26 cellular contexts compared by ENCODE assay signal in genomic region chr5:74338101-74338388, GRCh38.
"Had no signal": no experiment of that assay in that cellular context is flagged by ENCODE, and none has a peak within 500 bp of the region (broad histone marks: within the 10 kb centered on the region; RNA-seq: fewer than 3 reads in every experiment).

No MANE protein-coding gene starts in this region.

- DNase-seq: activated CD4-positive, alpha-beta T cell treated with anti-CD3 and anti-CD28 coated beads, Interleukin-2, amount 10 ng/mL, durations not matched to agents 24 days and 14 days; activated CD4-positive, alpha-beta T cell treated with anti-CD3 and anti-CD28 coated beads, Interleukin-2, amount 50 U/mL, for 48 hours; activated CD4-positive, CD25-positive, alpha-beta regulatory T cell treated with anti-CD3 and anti-CD28 coated beads, Interleukin-2, amount 50 U/mL, for 72 hours; activated CD8-positive, alpha-beta memory T cell treated with anti-CD3 and anti-CD28 coated beads, Interleukin-2, amount 10 ng/mL, durations not matched to agents 7 days and 5 days; activated effector memory CD4-positive, alpha-beta T cell treated with anti-CD3 and anti-CD28 coated beads, Interleukin-2, amount 50 U/mL, for 16 hours; activated naive CD4-positive, alpha-beta T cell treated with Interleukin-2 at 50 U/mL for 16 hours; activated T-cell treated with anti-CD3 and anti-CD28 coated beads, Interleukin-2, amount 50 U/mL, for 24 hours; amygdala; MG63; MV-4-11; NCI-H1092 treated with DMSO at 0.1 percent for 48 hours; NCI-H1417 treated with DMSO at 0.1 percent for 48 hours; NCI-H1694; NCI-H2029 treated with DMSO at 0.1 percent for 48 hours; NCI-H345; NCI-H510A; NCI-H526 treated with DMSO at 0.1 percent for 48 hours; NCI-H82; Right ventricle myocardium superior; SW 1271 had no signal

- H3K4me1 ChIP-seq: SJSA1 had no signal

- H3K4me3 ChIP-seq: MG63, SJSA1 had no signal

- ATAC-seq: activated CD8-positive, alpha-beta memory T cell treated with anti-CD3 and anti-CD28 coated beads, Interleukin-2, amount 10 ng/mL, durations not matched to agents 7 days and 5 days; SK-N-SH treated with all-trans-retinoic acid at 6 μM for 48 hours; WTC11 had no signal

- H3K9me3 ChIP-seq: MG63, SJSA1 had no signal

- H3K36me3 Mint-ChIP-seq: activated CD8-positive, alpha-beta memory T cell treated with anti-CD3 and anti-CD28 coated beads, Interleukin-2, amount 10 ng/mL, durations not matched to agents 7 days and 5 days; activated naive CD8-positive, alpha-beta T cell; IgD-negative memory B cell; WTC11 had no signal

- H3K4me2 ChIP-seq: KMS-11 had no signal

- H3K27me3 ChIP-seq: MG63, SJSA1 had no signal

- H3K27ac ChIP-seq: KMS-11, SJSA1 had no signal

- H3K9me3 Mint-ChIP-seq: activated CD4-positive, alpha-beta T cell treated with anti-CD3 and anti-CD28 coated beads, Interleukin-2, amount 10 ng/mL, durations not matched to agents 24 days and 14 days; activated T-cell treated with anti-CD3 and anti-CD28 coated beads, Interleukin-2, amount 50 U/mL, for 24 hours; IgD-negative memory B cell; WTC11 had no signal

- H3K36me3 ChIP-seq: MG63, SJSA1 had no signal

- H3K27ac Mint-ChIP-seq: activated CD4-positive, alpha-beta T cell treated with anti-CD3 and anti-CD28 coated beads, Interleukin-2, amount 10 ng/mL, durations not matched to agents 24 days and 14 days; activated CD8-positive, alpha-beta memory T cell treated with anti-CD3 and anti-CD28 coated beads, Interleukin-2, amount 10 ng/mL, durations not matched to agents 7 days and 5 days; activated naive CD8-positive, alpha-beta T cell; activated T-cell treated with anti-CD3 and anti-CD28 coated beads, Interleukin-2, amount 50 U/mL, for 24 hours; IgD-negative memory B cell; WTC11 had no signal

- H3K4me3 Mint-ChIP-seq: activated CD4-positive, alpha-beta T cell treated with anti-CD3 and anti-CD28 coated beads, Interleukin-2, amount 10 ng/mL, durations not matched to agents 24 days and 14 days; activated CD8-positive, alpha-beta memory T cell treated with anti-CD3 and anti-CD28 coated beads, Interleukin-2, amount 10 ng/mL, durations not matched to agents 7 days and 5 days; activated naive CD8-positive, alpha-beta T cell; activated T-cell treated with anti-CD3 and anti-CD28 coated beads, Interleukin-2, amount 50 U/mL, for 24 hours; IgD-negative memory B cell; WTC11 had no signal

- H3K9ac ChIP-seq: KMS-11 had no signal

- H3K4me1 Mint-ChIP-seq: activated CD4-positive, alpha-beta T cell treated with anti-CD3 and anti-CD28 coated beads, Interleukin-2, amount 10 ng/mL, durations not matched to agents 24 days and 14 days; activated CD8-positive, alpha-beta memory T cell treated with anti-CD3 and anti-CD28 coated beads, Interleukin-2, amount 10 ng/mL, durations not matched to agents 7 days and 5 days; IgD-negative memory B cell had no signal
